11 cellular contexts compared by ENCODE assay signal in genomic region chr3:58215317-58216025, GRCh38. TPM values are rescaled to one million over a fixed set of nuclear protein-coding genes. Genes with fewer than 3 reads are reported as not detected.
DNase-seq lines count a peak whose midpoint lies in the region; ATAC-seq and TF ChIP-seq lines count a peak whose summit lies in the region.
"Had no signal": no experiment of that assay in that cellular context is flagged by ENCODE, and none has a peak within 500 bp of the region (broad histone marks: within the 10 kb centered on the region; RNA-seq: fewer than 3 reads in every experiment).

No MANE protein-coding gene starts in this region.

- TF ChIP-seq EP300 in upper lobe of left lung (IDR thresholded peaks at IDR 0.05) = no peak

- TF ChIP-seq CTCF in mammary epithelial cell (conservative IDR thresholded peaks at IDR 0.05 in 1 of 2, IDR thresholded peaks at IDR 0.05 in 1 of 2; ENCODE audit: extremely low read depth in 1 of 2, insufficient read depth in 1 of 2, low read depth in 1 of 2, low read length in 2 of 2) (no peak), upper lobe of left lung (IDR thresholded peaks at IDR 0.05) (no peak)

- ATAC-seq in activated naive CD4-positive, alpha-beta T cell treated with anti-CD3 and anti-CD28 coated beads, Interleukin-2, amount 50 U/mL, for 72 hours = no peak
- ATAC-seq in HG03432 (IDR thresholded peaks at IDR 0.05; ENCODE audit: unreplicated experiment) (peak; percentile 4), upper lobe of left lung (ENCODE audit: low FRiP score in 2 of 2) (no peak)

- H3K79me2 ChIP-seq in mammary epithelial cell (ENCODE audit: insufficient read depth, low read length) = no peaks in the 10 kb centered on the region

- dilution Hi-C loops in mammary epithelial cell (cut with HindIII; ENCODE audit: low sequenced_read_pairs) = no loop called here

- TF ChIP-seq POLR2A in upper lobe of left lung (IDR thresholded peaks at IDR 0.05) = no peak

- H3K27ac ChIP-seq in mammary epithelial cell (ENCODE audit: insufficient read depth, low read depth, low read length) (peak overlapping the region; percentile 90), upper lobe of left lung (peak overlapping the region in 3 of 4 donors; percentile 39 to 46 (median 42))

- peak overlapping the region; percentile 39 for H3K9ac ChIP-seq in mammary epithelial cell (ENCODE audit: insufficient read depth, low read length)

- CTCF ChIA-PET in mammary epithelial cell (lab: Charles Lee; ENCODE audit: low non-redundant PET) = no interaction called here

- 73% methylated on average over 9 of the region's 10 CpGs for WGBS in mammary epithelial cell (ENCODE audit: low coverage, missing lambda C conversion rate)
- 68 to 76% methylated on average over 10 of the region's 10 CpGs for WGBS in upper lobe of left lung, 2 donors

- no peaks in the 10 kb centered on the region for H3K36me3 Mint-ChIP-seq in activated naive CD4-positive, alpha-beta T cell treated with anti-CD3 and anti-CD28 coated beads, Interleukin-2, amount 50 U/mL, for 72 hours

- peak overlapping the region; percentile 38 for H3K4me2 ChIP-seq in mammary epithelial cell (ENCODE audit: insufficient read depth, low read depth, low read length)

- H3K9me3 Mint-ChIP-seq in activated naive CD4-positive, alpha-beta T cell treated with anti-CD3 and anti-CD28 coated beads, Interleukin-2, amount 50 U/mL, for 72 hours = no peaks in the 10 kb centered on the region

- no TSS peak for BruUV-seq in mammary epithelial cell (replicated peaks; lab: Mats Ljungman, UMichigan)

- H3K4me3 ChIP-seq in mammary epithelial cell (replicated peaks in 1 of 3; ENCODE audit: insufficient read depth in 1 of 3, low read depth in 2 of 3, low read length in 3 of 3) (no peak overlapping the region), upper lobe of left lung (no peak overlapping the region)

- peak overlapping the region; percentile 75 to 92 for H3K27ac Mint-ChIP-seq in activated naive CD4-positive, alpha-beta T cell treated with anti-CD3 and anti-CD28 coated beads, Interleukin-2, amount 50 U/mL, for 72 hours

- in situ Hi-C loops in mammary epithelial cell (cut with MboI; ENCODE audit: low sequenced_read_pairs in 2 of 2) = loop anchor here in 1 of 2 donors (5.0 kb wide), 1 partner anchor 92 kb away; the partner anchor contains the start of genes HTD2 and RPP14

- no peak for DNase-seq in activated naive CD4-positive, alpha-beta T cell treated with anti-CD3 and anti-CD28 coated beads, Interleukin-2, amount 50 U/mL, for 72 hours (ENCODE audit: low spot score in 2 of 2)
- no peak for DNase-seq in activated naive CD4-positive, alpha-beta T cell (lab: John Stamatoyannopoulos, UW)
- DNase-seq in mammary epithelial cell (peak; percentile 49), upper lobe of left lung (no peak), putamen (ENCODE audit: low spot score) (no peak), Ammon's horn (ENCODE audit: low spot score) (no peak)
- no peak for DNase-seq in activated CD8-positive, alpha-beta memory T cell treated with anti-CD3 and anti-CD28 coated beads, Interleukin-2, amount 50 U/mL, for 48 hours
- DNase-seq: IMR-90, Right ventricle myocardium superior had no signal

- no peaks in the 10 kb centered on the region for H3K9me3 ChIP-seq in mammary epithelial cell (replicated peaks; ENCODE audit: insufficient read depth, low read length)
- H3K9me3 ChIP-seq in upper lobe of left lung = no peaks in the 10 kb centered on the region

- no peaks in the 10 kb centered on the region for H3K36me3 ChIP-seq in mammary epithelial cell (ENCODE audit: insufficient read depth, low read length)
- H3K36me3 ChIP-seq in upper lobe of left lung = no peaks in the 10 kb centered on the region

- H3K4me1 ChIP-seq in mammary epithelial cell (ENCODE audit: insufficient read depth, low read length) (peaks cover 38% of the 10 kb centered on the region), upper lobe of left lung (peaks cover 16 to 27% (median 19%) of the 10 kb centered on the region in 4 donors)

- H2AFZ ChIP-seq in mammary epithelial cell (ENCODE audit: low read depth, low read length) = no peak overlapping the region

- no peaks in the 10 kb centered on the region for H4K20me1 ChIP-seq in mammary epithelial cell (ENCODE audit: insufficient read depth, low read length)

- H3K27me3 ChIP-seq in mammary epithelial cell (ENCODE audit: insufficient read depth, low read length) = no peaks in the 10 kb centered on the region
- H3K27me3 ChIP-seq in upper lobe of left lung = no peaks in the 10 kb centered on the region

- intact Hi-C loops in mammary epithelial cell (cut with micrococcal nuclease) = loop anchor here (10.0 kb wide), 1 partner anchor 219 kb away; the partner anchor contains the start of gene PDHB

RNA-seq across cellular contexts. Expression of gene DNASE1L3, which starts 4.7 kb away (rescaled TPM):
- not detected for total RNA-seq in activated naive CD4-positive, alpha-beta T cell treated with anti-CD3 and anti-CD28 coated beads, Interleukin-2, amount 50 U/mL, for 72 hours
- total RNA-seq in mammary epithelial cell (not detected), upper lobe of left lung (10 to 100 TPM in 1 of 6 donors, 1 to 10 TPM in 2, under 1 TPM in 2, not detected in 1; 0.59 to 35.6 (median 3.3) TPM)
- polyA plus RNA-seq in mammary epithelial cell = not detected
- polyA minus RNA-seq in mammary epithelial cell = not detected
- total RNA-seq: G401, IMR-90 had no signal
- polyA plus RNA-seq: IMR-90 had no signal

RNA-seq across cellular contexts. Expression of gene ABHD6, which starts 22.1 kb away (rescaled TPM):
- total RNA-seq in activated naive CD4-positive, alpha-beta T cell treated with anti-CD3 and anti-CD28 coated beads, Interleukin-2, amount 50 U/mL, for 72 hours = 1 to 10 TPM; 3.5 to 5.5 TPM
- total RNA-seq in mammary epithelial cell (10 to 100 TPM in 1 of 2 donors, 1 to 10 TPM in 1; 9.4 to 21.3 TPM), upper lobe of left lung (10 to 100 TPM in 5 of 6 donors, 1 to 10 TPM in 1; 9.7 to 54.7 (median 16.9) TPM)
- polyA plus RNA-seq in mammary epithelial cell = 7.1 TPM
- polyA minus RNA-seq in mammary epithelial cell = 8.9 TPM
